ENCODE assay signal across 13 cellular contexts in genomic region chr4:137529432-137529831, GRCh38. TPM values are rescaled to one million over a fixed set of nuclear protein-coding genes. Genes with fewer than 3 reads are reported as not detected.
A peak's percentile ranks its signal among the peaks of the same experiment; 100 is the strongest.
DNase-seq lines count a peak whose midpoint lies in the region; ATAC-seq and TF ChIP-seq lines count a peak whose summit lies in the region.
"Had no signal": no experiment of that assay in that cellular context is flagged by ENCODE, and none has a peak within 500 bp of the region (broad histone marks: within the 10 kb centered on the region; RNA-seq: fewer than 3 reads in every experiment).

No MANE protein-coding gene starts in this region.

- no peaks in the 10 kb centered on the region for H3K27me3 ChIP-seq in MG63
- no peaks in the 10 kb centered on the region for H3K27me3 ChIP-seq in esophagus (ENCODE audit: control insufficient read depth in 1 of 2, insufficient read depth in 2 of 2, low read length in 2 of 2)
- no peaks in the 10 kb centered on the region for H3K27me3 ChIP-seq in muscle layer of duodenum (ENCODE audit: low read depth, low read length)
- no peaks in the 10 kb centered on the region for H3K27me3 ChIP-seq in upper lobe of left lung

- H3K9me3 ChIP-seq in MG63, result no peaks in the 10 kb centered on the region
- no peaks in the 10 kb centered on the region for H3K9me3 ChIP-seq in esophagus (ENCODE audit: control insufficient read depth in 2 of 2, insufficient read depth in 1 of 2, low read depth in 1 of 2, low read length in 1 of 2)
- no peaks in the 10 kb centered on the region for H3K9me3 ChIP-seq in muscle layer of duodenum (ENCODE audit: control insufficient read depth in 1 of 2, low read length in 2 of 2)
- H3K9me3 ChIP-seq in upper lobe of left lung, result no peaks in the 10 kb centered on the region

- H3K27ac Mint-ChIP-seq in nephron progenitor cell, result no peak overlapping the region
- H3K27ac Mint-ChIP-seq: stimulated activated naive CD8-positive, alpha-beta T cell treated with anti-CD3 and anti-CD28 coated beads, Interleukin-15, Interleukin-2, amounts not matched to agents 100 ng/mL and 50 ng/mL, for 24 hours had no signal

- TF ChIP-seq CTCF in upper lobe of left lung (IDR thresholded peaks at IDR 0.05) (no peak), nephron progenitor cell (IDR thresholded peaks at IDR 0.05) (no peak)

- H3K4me3 ChIP-seq in MG63, result peak overlapping the region; percentile 83
- H3K4me3 ChIP-seq in esophagus (ENCODE audit: low read depth in 1 of 2, low read length in 2 of 2), result peak overlapping the region; percentile 45 to 68
- peak overlapping the region; percentile 91 to 92 for H3K4me3 ChIP-seq in muscle layer of duodenum (ENCODE audit: low read depth in 1 of 2, low read length in 2 of 2)
- peak overlapping the region; percentile 2 to 57 (median 24) for H3K4me3 ChIP-seq in upper lobe of left lung

- H3K36me3 Mint-ChIP-seq in nephron progenitor cell (ENCODE audit: low read depth), result peaks cover 50% of the 10 kb centered on the region

- no peak for TF ChIP-seq EP300 in upper lobe of left lung (IDR thresholded peaks at IDR 0.05)

- H3K27me3 Mint-ChIP-seq in nephron progenitor cell (ENCODE audit: low read depth, poor library complexity), result no peaks in the 10 kb centered on the region
- H3K27me3 Mint-ChIP-seq: stimulated activated naive CD8-positive, alpha-beta T cell treated with anti-CD3 and anti-CD28 coated beads, Interleukin-15, Interleukin-2, amounts not matched to agents 100 ng/mL and 50 ng/mL, for 24 hours had no signal

- H3K4me3 Mint-ChIP-seq in nephron progenitor cell, result no peak overlapping the region
- H3K4me3 Mint-ChIP-seq: stimulated activated naive CD8-positive, alpha-beta T cell treated with anti-CD3 and anti-CD28 coated beads, Interleukin-15, Interleukin-2, amounts not matched to agents 100 ng/mL and 50 ng/mL, for 24 hours had no signal

- no peak for ATAC-seq in upper lobe of left lung (ENCODE audit: low FRiP score in 2 of 2)

- H3K27ac ChIP-seq in esophagus (ENCODE audit: low read depth in 2 of 2, low read length in 1 of 2) (peak overlapping the region in 1 of 2 donors; percentile 41), muscle layer of duodenum (ENCODE audit: low read length) (peak overlapping the region; percentile 94), upper lobe of left lung (peak overlapping the region in 1 of 4 donors; percentile 28)
- H3K27ac ChIP-seq: KMS-11 had no signal

- WGBS in esophagus, 2 donors, result 61 to 66% methylated on average over 5 of the region's 5 CpGs
- WGBS in upper lobe of left lung, 2 donors, result 74 to 75% methylated on average over 5 of the region's 5 CpGs

- no peaks in the 10 kb centered on the region for H3K9me3 Mint-ChIP-seq in nephron progenitor cell
- H3K9me3 Mint-ChIP-seq: stimulated activated naive CD8-positive, alpha-beta T cell treated with anti-CD3 and anti-CD28 coated beads, Interleukin-15, Interleukin-2, amounts not matched to agents 100 ng/mL and 50 ng/mL, for 24 hours had no signal

- peaks cover 30% of the 10 kb centered on the region for H3K4me1 Mint-ChIP-seq in nephron progenitor cell

- TF ChIP-seq POLR2A in upper lobe of left lung (IDR thresholded peaks at IDR 0.05), result no peak

- H3K36me3 ChIP-seq in MG63 (peaks cover 53% of the 10 kb centered on the region), esophagus (ENCODE audit: control insufficient read depth in 2 of 2, insufficient read depth in 2 of 2, low read length in 1 of 2) (no peaks in the 10 kb centered on the region), muscle layer of duodenum (ENCODE audit: control insufficient read depth in 1 of 2, insufficient read depth in 2 of 2, low read length in 2 of 2) (peaks cover 0 to 13% of the 10 kb centered on the region in 2 donors), upper lobe of left lung (no peaks in the 10 kb centered on the region)

- no peaks in the 10 kb centered on the region for H3K4me1 ChIP-seq in esophagus (ENCODE audit: control insufficient read depth in 2 of 2, insufficient read depth in 2 of 2, low read length in 1 of 2)
- H3K4me1 ChIP-seq in muscle layer of duodenum (ENCODE audit: control insufficient read depth in 1 of 2, insufficient read depth in 2 of 2, low read length in 2 of 2), result peaks cover 0 to 17% of the 10 kb centered on the region in 2 donors
- H3K4me1 ChIP-seq in upper lobe of left lung, result peaks cover 0 to 7% (median 2%) of the 10 kb centered on the region in 4 donors

- no peak for DNase-seq in MG63
- DNase-seq in upper lobe of left lung, result no peak
- no peak for DNase-seq in NK-92 (lab: John Stamatoyannopoulos, UW; ENCODE audit: unreplicated experiment)
- no peak for DNase-seq in SW 1271 (lab: John Stamatoyannopoulos, UW)
- no peak for DNase-seq in nephron progenitor cell
- DNase-seq: activated CD4-positive, CD25-positive, alpha-beta regulatory T cell; central memory CD4-positive, alpha-beta T cell; glutamatergic neuron; stimulated activated CD4-positive, alpha-beta T cell treated with anti-CD3 and anti-CD28 coated beads, Interleukin-2, amount 100 ng/mL, for 24 hours had no signal

RNA-seq across cellular contexts. Expression of gene PCDH18, which starts 2.9 kb away (rescaled TPM):
- total RNA-seq in MG63 (2014; rRNA removed; shearing (Covaris generic); ENCODE audit: low replicate concordance), result 22.1 and 26.5 TPM in 2 replicates
- 1 to 10 TPM in 1 of 2 donors, under 1 TPM in 1; 0.75 to 1.8 TPM for polyA plus RNA-seq in esophagus
- 10 to 100 TPM in 1 of 6 donors, 1 to 10 TPM in 5; 3.9 to 12.1 (median 4.5) TPM for total RNA-seq in upper lobe of left lung

Comparison
In these comparisons a context has a peak if more than half of its experiments do, and no peak if none do; other contexts are left out.
1. H3K4me3 ChIP-seq: peak in every context shown above with its lines; median percentile 92 in muscle layer of duodenum; 83 in MG63; 56 in esophagus; 24 in upper lobe of left lung.